ENCODE assay signal across 8 cellular contexts in genomic region chr15:74937602-74938371, GRCh38. TPM values are rescaled to one million over a fixed set of nuclear protein-coding genes. Genes with fewer than 3 reads are reported as not detected.
DNase-seq lines count a peak whose midpoint lies in the region; ATAC-seq and TF ChIP-seq lines count a peak whose summit lies in the region.

COX5A (minus strand) TSS chr15:74938073; CDS start chr15:74938014, 59 bp downstream.

- peak within 1 kb of the TSS; percentile 93 for H3K27ac ChIP-seq in Panc1 (ENCODE audit: low read length)
- H3K27ac ChIP-seq in esophagus (ENCODE audit: low read depth in 2 of 2, low read length in 1 of 2): peak within 1 kb of the TSS; percentile 90 to 98
- H3K27ac ChIP-seq in muscle layer of duodenum (ENCODE audit: low read length): peak within 1 kb of the TSS; percentile 91

- H3K27me3 ChIP-seq in Panc1 (ENCODE audit: control insufficient read depth, insufficient read depth, low read length): no peaks in the 10 kb centered on the region
- H3K27me3 ChIP-seq in esophagus (ENCODE audit: control insufficient read depth in 1 of 2, insufficient read depth in 2 of 2, low read length in 2 of 2): no peaks in the 10 kb centered on the region
- no peaks in the 10 kb centered on the region for H3K27me3 ChIP-seq in muscle layer of duodenum (ENCODE audit: low read depth, low read length)

- in situ Hi-C loops in Panc1 (cut with HindIII; ENCODE audit: low pct_unique_long_range_greater_than_20kb, low sequenced_read_pairs): no loop called here

- H3K9me3 ChIP-seq in Panc1 (ENCODE audit: control insufficient read depth, insufficient read depth, low read depth, low read length) (no peaks in the 10 kb centered on the region), esophagus (ENCODE audit: control insufficient read depth in 2 of 2, insufficient read depth in 1 of 2, low read depth in 1 of 2, low read length in 1 of 2) (no peaks in the 10 kb centered on the region), muscle layer of duodenum (ENCODE audit: control insufficient read depth in 1 of 2, low read length in 2 of 2) (no peaks in the 10 kb centered on the region)

- POLR2A ChIA-PET in Panc1 (lab: Charles Lee): interaction anchor here (0.5 to 1.2 kb wide), 3 partner anchors 13 to 27 kb away, joined by 3 to 5 read pairs (median 4); no protein-coding TSS in a partner anchor

- CTCF ChIA-PET in Panc1 (lab: Charles Lee): interaction anchor here (0.6 to 0.9 kb wide), 3 partner anchors 36 to 586 kb away, joined by 4 to 9 read pairs (median 4); no protein-coding TSS in a partner anchor

- H3K9me3 Mint-ChIP-seq in activated T-cell treated with anti-CD3 and anti-CD28 coated beads, Interleukin-2, amount 50 U/mL, for 4 hours: no peaks in the 10 kb centered on the region

- 0 out of 2 replicates have a peak, but pooled peaks cover 2% of the 10 kb centered on the region for H3K36me3 ChIP-seq in Panc1 (ENCODE audit: control insufficient read depth, insufficient read depth, low read length)
- H3K36me3 ChIP-seq in esophagus (ENCODE audit: control insufficient read depth in 2 of 2, insufficient read depth in 2 of 2, low read length in 1 of 2): no peaks in the 10 kb centered on the region
- no peaks in the 10 kb centered on the region for H3K36me3 ChIP-seq in muscle layer of duodenum (ENCODE audit: control insufficient read depth in 1 of 2, insufficient read depth in 2 of 2, low read length in 2 of 2)

- WGBS in esophagus, 2 donors: 1% methylated on average over 70 to 84 of the region's 84 CpGs

- no TSS peak for BruUV-seq in Panc1 (replicated peaks; lab: Mats Ljungman, UMichigan)

- H3K4me1 Mint-ChIP-seq in activated T-cell treated with anti-CD3 and anti-CD28 coated beads, Interleukin-2, amount 50 U/mL, for 4 hours (ENCODE audit: low read depth): peaks cover 29% of the 10 kb centered on the region

- no peak for TF ChIP-seq CTCF in Panc1 (IDR thresholded peaks at IDR 0.05)

- peak within 1 kb of the TSS; percentile 94 for H3K4me3 Mint-ChIP-seq in activated T-cell treated with anti-CD3 and anti-CD28 coated beads, Interleukin-2, amount 50 U/mL, for 4 hours

- peak; percentile 60 for DNase-seq in DMS79 (lab: John Stamatoyannopoulos, UW)
- DNase-seq in KG1 (lab: John Stamatoyannopoulos, UW): peak; percentile 91
- peak; percentile 81 for DNase-seq in Panc1 (ENCODE audit: low read depth, low spot score)
- DNase-seq in activated T-cell treated with anti-CD3 and anti-CD28 coated beads, Interleukin-2, amount 50 U/mL, for 4 hours: peak; percentile 88
- DNase-seq in stimulated activated CD8-positive, alpha-beta memory T cell treated with anti-CD3 and anti-CD28 coated beads, Interleukin-7, amount 100 ng/mL, for 24 hours (ENCODE audit: low read depth): peak; percentile 76

- ATAC-seq in GM21737 (IDR thresholded peaks at IDR 0.05; ENCODE audit: unreplicated experiment): peak; percentile 90
- ATAC-seq in Panc1: peak; percentile 97
- ATAC-seq in activated T-cell treated with anti-CD3 and anti-CD28 coated beads, Interleukin-2, amount 50 U/mL, for 4 hours: peak; percentile 94

- H3K4me1 ChIP-seq in Panc1 (ENCODE audit: control insufficient read depth, insufficient read depth, low read length) (peaks cover 8% of the 10 kb centered on the region; the same call in 1 of the 2 replicates), esophagus (ENCODE audit: control insufficient read depth in 2 of 2, insufficient read depth in 2 of 2, low read length in 1 of 2) (no peaks in the 10 kb centered on the region), muscle layer of duodenum (ENCODE audit: control insufficient read depth in 1 of 2, insufficient read depth in 2 of 2, low read length in 2 of 2) (peaks cover 4 to 21% of the 10 kb centered on the region in 2 donors)

- H3K4me3 ChIP-seq in Panc1 (ENCODE audit: low read depth in 2 of 2, low read length in 2 of 2) (peak within 1 kb of the TSS; percentile 87 to 94), esophagus (ENCODE audit: low read depth in 1 of 2, low read length in 2 of 2) (peak within 1 kb of the TSS; percentile 81 to 99), muscle layer of duodenum (ENCODE audit: low read depth in 1 of 2, low read length in 2 of 2) (peak within 1 kb of the TSS; percentile 78 to 98)

- no peaks in the 10 kb centered on the region for H3K27me3 Mint-ChIP-seq in activated T-cell treated with anti-CD3 and anti-CD28 coated beads, Interleukin-2, amount 50 U/mL, for 4 hours (ENCODE audit: low read depth)

- peaks cover 2% of the 10 kb centered on the region for H3K36me3 Mint-ChIP-seq in activated T-cell treated with anti-CD3 and anti-CD28 coated beads, Interleukin-2, amount 50 U/mL, for 4 hours (ENCODE audit: insufficient read depth)

- intact Hi-C loops in Panc1 (cut with micrococcal nuclease; ENCODE audit: unreplicated experiment): no loop called here

RNA-seq across cellular contexts. Expression of gene COX5A, which starts in this region (rescaled TPM):
- 353 TPM for total RNA-seq in Panc1 (2021; ENCODE audit: unreplicated experiment)
- polyA plus RNA-seq in Panc1 (2012; ENCODE audit: insufficient read length): 349 TPM
- 100 to 1,000 TPM; 257 to 291 (median 290) TPM for total RNA-seq in activated T-cell treated with anti-CD3 and anti-CD28 coated beads, Interleukin-2, amount 50 U/mL, for 4 hours
- 100 to 1,000 TPM; 196 to 331 TPM for polyA plus RNA-seq in esophagus

Comparison
In these comparisons a context has a peak if more than half of its experiments do, and no peak if none do; other contexts are left out.
1. Peak in every context shown above with its lines: DNase-seq, ATAC-seq, H3K4me3 ChIP-seq and H3K27ac ChIP-seq.